In genomic region chr3:37974121-37974927, GRCh38 we compare ENCODE assay signal across 7 cellular contexts. TPM values are rescaled to one million over a fixed set of nuclear protein-coding genes. Genes with fewer than 3 reads are reported as not detected.
A peak's percentile ranks its signal among the peaks of the same experiment; 100 is the strongest.
DNase-seq lines count a peak whose midpoint lies in the region; ATAC-seq and TF ChIP-seq lines count a peak whose summit lies in the region.

No MANE protein-coding gene starts in this region.

- H3K36me3 Mint-ChIP-seq in GM23338 (ENCODE audit: low read depth), result peaks cover 15% of the 10 kb centered on the region
- no peaks in the 10 kb centered on the region for H3K36me3 Mint-ChIP-seq in activated CD4-positive, alpha-beta T cell treated with anti-CD3 and anti-CD28 coated beads for 36 hours (ENCODE audit: low read depth)

- CTCF ChIA-PET in activated CD4-positive, alpha-beta T cell treated with anti-CD3 and anti-CD28 coated beads for 36 hours (lab: Charles Lee), result interaction anchor here (0.6 to 4.0 kb wide), 32 partner anchors 10 to 678 kb away, joined by 3 to 18 read pairs (median 4); partner anchors contain the start of gene XYLB

- H3K9me2 ChIP-seq in GM23338 (ENCODE audit: insufficient read depth), result no peaks in the 10 kb centered on the region

- ATAC-seq in GM23338, result peak; percentile 98
- ATAC-seq in activated CD4-positive, alpha-beta T cell treated with anti-CD3 and anti-CD28 coated beads for 36 hours, result peak; percentile 98
- ATAC-seq in lung (ENCODE audit: insufficient read depth, low FRiP score), result peak; percentile 83

- 71 to 76% methylated on average over 9 of the region's 9 CpGs for WGBS in lung, 2 donors

- peaks cover 19% of the 10 kb centered on the region for H3K4me1 Mint-ChIP-seq in GM23338
- H3K4me1 Mint-ChIP-seq in activated CD4-positive, alpha-beta T cell treated with anti-CD3 and anti-CD28 coated beads for 36 hours, result peaks cover 2% of the 10 kb centered on the region

- H3K4me3 ChIP-seq in GM12865 (ENCODE audit: low read depth, low read length), result no peak overlapping the region
- no peak overlapping the region for H3K4me3 ChIP-seq in GM23338
- no peak overlapping the region for H3K4me3 ChIP-seq in MG63
- H3K4me3 ChIP-seq in colonic mucosa, result no peak overlapping the region
- no peak overlapping the region for H3K4me3 ChIP-seq in lung

- TF ChIP-seq CTCF in GM12865 (IDR thresholded peaks at IDR 0.05; ENCODE audit: insufficient read depth, low read depth, low read length, missing control alignments), result peak; percentile 93
- peak; percentile 85 to 95 for TF ChIP-seq CTCF in GM23338 (conservative IDR thresholded peaks at IDR 0.05; ENCODE audit: low read depth in 2 of 2)
- TF ChIP-seq CTCF in colonic mucosa (IDR thresholded peaks at IDR 0.05), result peak; percentile 83
- peak; percentile 83 for TF ChIP-seq CTCF in lung (IDR thresholded peaks at IDR 0.05; ENCODE audit: control extremely low read depth, extremely low read depth)

- H3K4me3 Mint-ChIP-seq in GM23338, result no peak overlapping the region
- no peak overlapping the region for H3K4me3 Mint-ChIP-seq in activated CD4-positive, alpha-beta T cell treated with anti-CD3 and anti-CD28 coated beads for 36 hours

- H3K27me3 Mint-ChIP-seq in GM23338 (ENCODE audit: insufficient read depth, low read depth, poor library complexity), result peaks cover 2% of the 10 kb centered on the region
- H3K27me3 Mint-ChIP-seq in activated CD4-positive, alpha-beta T cell treated with anti-CD3 and anti-CD28 coated beads for 36 hours, result no peaks in the 10 kb centered on the region

- no peaks in the 10 kb centered on the region for H3F3A ChIP-seq in GM23338 (replicated peaks; ENCODE audit: low read depth)

- H3K27ac ChIP-seq in GM23338 (ENCODE audit: low read depth) (peak overlapping the region; percentile 56; the same call in 1 of the 2 replicates), colonic mucosa (no peak overlapping the region), lung (ENCODE audit: low read depth in 1 of 2, low read length in 1 of 2) (peak overlapping the region in 1 of 2 donors; percentile 15)

- H3K27ac Mint-ChIP-seq in GM23338, result no peak overlapping the region
- H3K27ac Mint-ChIP-seq in activated CD4-positive, alpha-beta T cell treated with anti-CD3 and anti-CD28 coated beads for 36 hours, result no peak overlapping the region

- H3K9me3 ChIP-seq in MG63, result no peaks in the 10 kb centered on the region
- H3K9me3 ChIP-seq in colonic mucosa, result no peaks in the 10 kb centered on the region
- no peaks in the 10 kb centered on the region for H3K9me3 ChIP-seq in lung (ENCODE audit: control insufficient read depth in 2 of 2, insufficient read depth in 1 of 2, low read length in 1 of 2)

- H3K27me3 ChIP-seq in GM23338 (ENCODE audit: insufficient read depth), result no peaks in the 10 kb centered on the region
- no peaks in the 10 kb centered on the region for H3K27me3 ChIP-seq in MG63
- no peaks in the 10 kb centered on the region for H3K27me3 ChIP-seq in colonic mucosa
- H3K27me3 ChIP-seq in lung (ENCODE audit: control insufficient read depth, insufficient read depth), result no peaks in the 10 kb centered on the region

- H3K4me1 ChIP-seq in GM23338 (ENCODE audit: insufficient read depth) (no peaks in the 10 kb centered on the region), colonic mucosa (no peaks in the 10 kb centered on the region), lung (ENCODE audit: control insufficient read depth in 2 of 2, insufficient read depth in 2 of 2, low read length in 2 of 2) (peaks cover 0 to 5% of the 10 kb centered on the region in 2 donors)

- H2AFZ ChIP-seq in GM23338, result no peak overlapping the region

- POLR2A ChIA-PET in activated CD4-positive, alpha-beta T cell treated with anti-CD3 and anti-CD28 coated beads for 36 hours (lab: Charles Lee), result no interaction called here

- H3K79me2 ChIP-seq in GM23338 (replicated peaks; ENCODE audit: insufficient read depth), result no peaks in the 10 kb centered on the region

- intact Hi-C loops in activated CD4-positive, alpha-beta T cell treated with anti-CD3 and anti-CD28 coated beads for 36 hours (cut with DNase I, micrococcal nuclease), result loop anchor here in 1 of 2 experiments (1.0 to 5.0 kb wide), 4 partner anchors 23 to 683 kb away; no protein-coding TSS in a partner anchor
- intact Hi-C loops in colonic mucosa (cut with DNase I), result loop anchor here (10.0 kb wide), 1 partner anchor 140 kb away; no protein-coding TSS in a partner anchor

- H3K9me3 Mint-ChIP-seq in GM23338, result no peaks in the 10 kb centered on the region
- H3K9me3 Mint-ChIP-seq in activated CD4-positive, alpha-beta T cell treated with anti-CD3 and anti-CD28 coated beads for 36 hours (ENCODE audit: low read depth), result no peaks in the 10 kb centered on the region

- peak; percentile 76 for DNase-seq in GM12865 (ENCODE audit: low read depth)
- peak; percentile 90 for DNase-seq in GM23338 (ENCODE audit: low spot score)
- peak; percentile 15 for DNase-seq in MG63
- peak; percentile 83 for DNase-seq in activated CD4-positive, alpha-beta T cell treated with anti-CD3 and anti-CD28 coated beads for 36 hours
- peak; percentile 83 for DNase-seq in colonic mucosa
- DNase-seq in lung (ENCODE audit: low spot score), result peak; percentile 65
- peak; percentile 30 for DNase-seq in stimulated activated CD8-positive, alpha-beta memory T cell treated with anti-CD3 and anti-CD28 coated beads, Interleukin-15, amount 100 ng/mL, for 24 hours (ENCODE audit: low read depth)

- peaks cover 2% of the 10 kb centered on the region; the same call in 1 of the 2 replicates for H4K20me1 ChIP-seq in GM23338 (replicated peaks; ENCODE audit: insufficient read depth)

- H3K36me3 ChIP-seq in GM23338 (ENCODE audit: insufficient read depth), result peaks cover 11% of the 10 kb centered on the region; the same call in 1 of the 2 replicates
- H3K36me3 ChIP-seq in MG63, result no peaks in the 10 kb centered on the region
- H3K36me3 ChIP-seq in colonic mucosa, result no peaks in the 10 kb centered on the region
- peaks cover 0 to 10% of the 10 kb centered on the region in 2 donors for H3K36me3 ChIP-seq in lung (ENCODE audit: control insufficient read depth in 2 of 2, insufficient read depth in 2 of 2, low read length in 2 of 2)

- no peak overlapping the region for H3K9ac ChIP-seq in colonic mucosa (ENCODE audit: low read depth in 2 of 2, low read length in 2 of 2)

- H3K4me2 ChIP-seq in GM23338, result no peak overlapping the region

TF ChIP-seq in GM23338, 12 proteins besides CTCF, POLR2A, EP300 and RAD21 (continues in another document):
- no peak for TF ChIP-seq ZNF331 (CRISPR knock-in tag; IDR thresholded peaks at IDR 0.05; ENCODE audit: low read depth)
- TF ChIP-seq EZH2phosphoT487 (IDR thresholded peaks at IDR 0.05; ENCODE audit: unreplicated experiment), result no peak

RNA-seq across cellular contexts. Expression of gene VILL, which starts 16.3 kb away (rescaled TPM):
- total RNA-seq in GM23338 (2014; rRNA removed; shearing (Covaris generic)), result 4.2 and 9.8 TPM in 2 replicates
- polyA plus RNA-seq in GM23338 (2016; fragmentation: Nextera tagmentation; extraction: Ambion mirVana) (2.7 and 3.4 TPM in 2 replicates), lung (10 to 100 TPM; 10.2 to 32.3 TPM)
- total RNA-seq in MG63 (2014; rRNA removed; shearing (Covaris generic); ENCODE audit: low replicate concordance), result 0.15 and 4.4 TPM in 2 replicates
- 10 to 100 TPM in 1 of 2 experiments, 1 to 10 TPM in 1; 9.2 to 12.1 TPM for total RNA-seq in activated CD4-positive, alpha-beta T cell treated with anti-CD3 and anti-CD28 coated beads for 36 hours
- total RNA-seq in colonic mucosa (100 to 1,000 TPM; 155 to 166 TPM), lung (10 to 100 TPM; 18.2 to 26.8 TPM)

RNA-seq across cellular contexts. Expression of gene PLCD1, which starts 55.1 kb away (rescaled TPM):
- 21.3 and 24.4 TPM in 2 replicates for total RNA-seq in GM23338 (2014; rRNA removed; shearing (Covaris generic))
- polyA plus RNA-seq in GM23338 (2016; fragmentation: Nextera tagmentation; extraction: Ambion mirVana) (15.3 and 16.0 TPM in 2 replicates), lung (10 to 100 TPM; 16.9 to 21.6 TPM)
- total RNA-seq in MG63 (2014; rRNA removed; shearing (Covaris generic); ENCODE audit: low replicate concordance), result 0.13 TPM in 1 of 2 replicates, not detected in the other
- 10 to 100 TPM; 10.9 to 13.5 TPM for total RNA-seq in activated CD4-positive, alpha-beta T cell treated with anti-CD3 and anti-CD28 coated beads for 36 hours
- total RNA-seq in colonic mucosa (10 to 100 TPM; 46.8 to 70.0 TPM), lung (10 to 100 TPM; 21.0 to 55.3 TPM)

Comparison
In these comparisons a context has a peak if more than half of its experiments do, and no peak if none do; other contexts are left out.
1. DNase-seq: peak in every context shown above with its lines; median percentile 90 in GM23338; 83 in activated CD4-positive, alpha-beta T cell treated with anti-CD3 and anti-CD28 coated beads for 36 hours; 83 in colonic mucosa; 76 in GM12865; 65 in lung; 30 in stimulated activated CD8-positive, alpha-beta memory T cell treated with anti-CD3 and anti-CD28 coated beads, Interleukin-15, amount 100 ng/mL, for 24 hours; 15 in MG63.
2. RNA of gene VILL, which starts 16.3 kb away (total RNA-seq): 155 to 166 TPM in colonic mucosa; 18.2 to 26.8 TPM in lung, 9.2 to 12.1 TPM in activated CD4-positive, alpha-beta T cell treated with anti-CD3 and anti-CD28 coated beads for 36 hours, 4.2 to 9.8 TPM in GM23338 and 0.15 to 4.4 TPM in MG63; every median in the first group is over 4 times any median in the second.
3. RNA of gene PLCD1, which starts 55.1 kb away (total RNA-seq): 46.8 to 70.0 TPM in colonic mucosa, 21.0 to 55.3 TPM in lung, 21.3 to 24.4 TPM in GM23338 and 10.9 to 13.5 TPM in activated CD4-positive, alpha-beta T cell treated with anti-CD3 and anti-CD28 coated beads for 36 hours; 0.13 TPM in MG63; every median in the first group is over 10 times any median in the second.
4. Peak in every context shown above with its lines, with median percentiles within 50 percentile points of each other: CTCF ChIP-seq and ATAC-seq.